In genomic region chr1:217096200-217096599, GRCh38 we compare ENCODE assay signal across 30 cellular contexts.
"Had no signal": no experiment of that assay in that cellular context is flagged by ENCODE, and none has a peak within 500 bp of the region (broad histone marks: within the 10 kb centered on the region; RNA-seq: fewer than 3 reads in every experiment).

No MANE protein-coding gene starts in this region.

- H3K4me1 Mint-ChIP-seq: immature natural killer cell; naive B cell; neural crest cell; stimulated activated naive B cell treated with anti-CD40 and anti-IgM and Interleukin-4, amounts not matched to agents 10 μg/mL and 1 μg/mL and 100 μg/mL, for 72 hours had no signal

- H3K27me3 ChIP-seq: pancreas, right lobe of liver, transverse colon, upper lobe of right lung, uterus had no signal

- H3K27ac Mint-ChIP-seq: immature natural killer cell; mesothelial cell of epicardium; naive B cell; natural killer cell treated with Interleukin-12 subunit alpha and Interleukin-12 subunit beta and Interleukin-15 and Interleukin-18, amount 100 ng/mL, for 72 hours; progenitor cell of endocrine pancreas; stimulated activated naive B cell treated with anti-CD40 and anti-IgM and Interleukin-4, amounts not matched to agents 10 μg/mL and 1 μg/mL and 100 μg/mL, for 72 hours; stimulated activated naive CD8-positive, alpha-beta T cell treated with anti-CD3 and anti-CD28 coated beads, Interleukin-15, Interleukin-2, amounts not matched to agents 100 ng/mL and 50 ng/mL, for 24 hours had no signal

- H3K4me1 ChIP-seq: right lobe of liver, upper lobe of right lung, uterus had no signal

- DNase-seq: dermis blood vessel endothelial cell; effector memory CD4-positive, alpha-beta T cell; esophagus squamous epithelium; foreskin melanocyte; glutamatergic neuron; hypothalamus; immature natural killer cell; islet precursor cell; kidney glomerular epithelial cell; mesenchymal stem cell; mucosa of descending colon; naive B cell; pancreas; right lobe of liver; small intestine; stimulated activated CD4-positive, alpha-beta T cell treated with anti-CD3 and anti-CD28 coated beads, Interleukin-15, amount 100 ng/mL, for 24 hours; stimulated activated CD4-positive, alpha-beta T cell treated with anti-CD3 and anti-CD28 coated beads, Interleukin-2, amount 100 ng/mL, for 48 hours; stimulated activated naive B cell treated with anti-CD40 and anti-IgM and Interleukin-4, amounts not matched to agents 10 μg/mL and 1 μg/mL and 100 μg/mL, for 72 hours; transverse colon; upper lobe of right lung; uterus had no signal

- H3K36me3 Mint-ChIP-seq: naive B cell; stimulated activated naive B cell treated with anti-CD40 and anti-IgM and Interleukin-4, amounts not matched to agents 10 μg/mL and 1 μg/mL and 100 μg/mL, for 72 hours had no signal

- H3K4me3 ChIP-seq: coronary artery, esophagus squamous epithelium, mucosa of descending colon, pancreas, right lobe of liver, thoracic aorta, transverse colon, upper lobe of right lung, uterus had no signal

- ATAC-seq: left lobe of liver; mucosa of descending colon; natural killer cell treated with Interleukin-12 subunit alpha and Interleukin-12 subunit beta and Interleukin-15 and Interleukin-18, amount 100 ng/mL, for 72 hours; right lobe of liver; stimulated activated naive B cell treated with anti-CD40 and anti-IgM and Interleukin-4, amounts not matched to agents 10 μg/mL and 1 μg/mL and 100 μg/mL, for 72 hours; upper lobe of right lung had no signal

- H3K9me3 ChIP-seq: esophagus squamous epithelium, mucosa of descending colon, neutrophil, pancreas, right lobe of liver, thoracic aorta, transverse colon, upper lobe of right lung, uterus had no signal

- H3K9me3 Mint-ChIP-seq: neural crest cell; stimulated activated naive CD8-positive, alpha-beta T cell treated with anti-CD3 and anti-CD28 coated beads, Interleukin-15, Interleukin-2, amounts not matched to agents 100 ng/mL and 50 ng/mL, for 24 hours had no signal

- H3K36me3 ChIP-seq: esophagus squamous epithelium, neutrophil, pancreas, right lobe of liver, thoracic aorta, transverse colon, upper lobe of right lung, uterus had no signal

- H3K27ac ChIP-seq: coronary artery, esophagus squamous epithelium, neutrophil, right lobe of liver, thoracic aorta, transverse colon, upper lobe of right lung, uterus had no signal

- H3K4me3 Mint-ChIP-seq: immature natural killer cell; mesothelial cell of epicardium; naive B cell; natural killer cell treated with Interleukin-12 subunit alpha and Interleukin-12 subunit beta and Interleukin-15 and Interleukin-18, amount 100 ng/mL, for 72 hours; neural crest cell; stimulated activated naive B cell treated with anti-CD40 and anti-IgM and Interleukin-4, amounts not matched to agents 10 μg/mL and 1 μg/mL and 100 μg/mL, for 72 hours; stimulated activated naive CD8-positive, alpha-beta T cell treated with anti-CD3 and anti-CD28 coated beads, Interleukin-15, Interleukin-2, amounts not matched to agents 100 ng/mL and 50 ng/mL, for 24 hours had no signal
